8 cellular contexts compared by ENCODE assay signal in the genomic region with DNA sequence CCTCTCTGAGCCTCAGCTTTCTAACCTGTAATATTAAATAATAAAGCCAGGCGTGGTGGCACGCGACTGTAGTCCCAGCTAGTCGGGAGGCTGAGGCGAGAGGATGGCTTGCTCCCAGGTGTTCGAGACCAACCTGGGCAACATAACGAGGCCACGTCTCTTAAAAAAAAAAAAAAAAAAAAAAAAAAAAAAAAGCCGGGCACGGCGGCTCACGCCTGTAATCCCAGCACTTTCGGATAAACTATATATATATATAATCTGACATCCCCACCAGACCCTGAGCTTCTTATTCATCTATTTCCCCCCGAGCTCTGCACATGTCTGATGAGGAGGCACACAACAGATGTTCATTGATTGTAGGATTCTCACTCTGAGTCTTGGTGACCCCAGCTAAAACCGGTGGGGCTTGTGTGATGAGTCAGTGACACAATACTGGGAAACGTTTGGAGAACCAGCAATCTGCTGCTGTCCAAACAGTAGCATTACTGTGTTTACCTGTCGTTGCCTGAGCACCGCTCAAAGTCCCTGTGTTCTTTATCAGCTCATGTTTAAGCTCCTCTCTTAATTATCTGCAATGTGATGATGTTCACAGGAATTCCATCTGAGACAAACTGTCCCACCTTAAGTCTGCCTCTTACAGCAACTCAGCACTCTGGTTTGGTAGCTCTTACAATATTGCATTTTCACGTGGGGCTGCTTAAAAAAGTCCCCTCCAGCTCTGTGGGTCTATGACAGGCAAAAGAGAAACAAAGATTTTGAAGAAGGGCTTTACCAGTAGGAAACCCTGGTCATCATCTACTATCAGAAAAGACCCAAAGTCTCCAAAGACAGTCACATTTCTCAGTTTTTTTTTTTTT. TPM values are rescaled to one million over a fixed set of nuclear protein-coding genes. Genes with fewer than 3 reads are reported as not detected.
DNase-seq lines count a peak whose midpoint lies in the region; ATAC-seq and TF ChIP-seq lines count a peak whose summit lies in the region.

No MANE protein-coding gene starts in this region.

- no peaks in the 10 kb centered on the region for H3K36me3 Mint-ChIP-seq in activated CD4-positive, alpha-beta memory T cell treated with anti-CD3 and anti-CD28 coated beads, Interleukin-2, amount 10 ng/mL, durations not matched to agents 7 days and 5 days (ENCODE audit: low read depth)

- peak; percentile 47 for DNase-seq in DMS153 treated with DMSO at 0.1 percent for 48 hours (lab: John Stamatoyannopoulos, UW; ENCODE audit: unreplicated experiment)
- DNase-seq in activated CD4-positive, alpha-beta memory T cell treated with anti-CD3 and anti-CD28 coated beads, Interleukin-2, amount 10 ng/mL, durations not matched to agents 7 days and 5 days: no peak
- DNase-seq in heart left ventricle: no peak
- DNase-seq in renal cortical epithelial cell (ENCODE audit: low read depth): peak; percentile 83
- no peak for DNase-seq in GM19240 (ENCODE audit: insufficient read length, low spot score)
- DNase-seq in NOMO-1 treated with DMSO at 0.1 percent for 48 hours (lab: John Stamatoyannopoulos, UW; ENCODE audit: unreplicated experiment): no peak

- no peaks in the 10 kb centered on the region for H3K9me3 Mint-ChIP-seq in activated CD4-positive, alpha-beta memory T cell treated with anti-CD3 and anti-CD28 coated beads, Interleukin-2, amount 10 ng/mL, durations not matched to agents 7 days and 5 days

- peak overlapping the region; percentile 99 for H3K4me3 Mint-ChIP-seq in activated CD4-positive, alpha-beta memory T cell treated with anti-CD3 and anti-CD28 coated beads, Interleukin-2, amount 10 ng/mL, durations not matched to agents 7 days and 5 days

- no peaks in the 10 kb centered on the region for H3K9me3 ChIP-seq in KOPT-K1 (ENCODE audit: insufficient read depth, low read length, poor library complexity, severe bottlenecking)
- no peaks in the 10 kb centered on the region for H3K9me3 ChIP-seq in heart left ventricle

- H3K27ac ChIP-seq in KOPT-K1 (ENCODE audit: low read depth, low read length, poor library complexity, severe bottlenecking) (peak overlapping the region; percentile 97), heart left ventricle (peak overlapping the region in 10 of 12 donors; percentile 93 to 100 (median 99))

- TF ChIP-seq POLR2A in heart left ventricle (IDR thresholded peaks at IDR 0.05): no peak

- H3K4me1 Mint-ChIP-seq in activated CD4-positive, alpha-beta memory T cell treated with anti-CD3 and anti-CD28 coated beads, Interleukin-2, amount 10 ng/mL, durations not matched to agents 7 days and 5 days: peaks cover 38% of the 10 kb centered on the region

- no peak for TF ChIP-seq CTCF in heart left ventricle (IDR thresholded peaks at IDR 0.05)

- H3K4me3 ChIP-seq in heart left ventricle: peak overlapping the region; percentile 72 to 99 (median 96)

- H3K4me1 ChIP-seq in heart left ventricle: peaks cover 9 to 48% (median 36%) of the 10 kb centered on the region in 12 donors

- POLR2A ChIA-PET in activated CD4-positive, alpha-beta memory T cell treated with anti-CD3 and anti-CD28 coated beads, Interleukin-2, amount 10 ng/mL, durations not matched to agents 7 days and 5 days (lab: Charles Lee): interaction anchor here (0.8 to 3.3 kb wide), 7 partner anchors 12 to 322 kb away, joined by 3 to 26 read pairs (median 5); partner anchors contain the start of gene RNF114

- H3K36me3 ChIP-seq in KOPT-K1 (ENCODE audit: insufficient read depth, low read length) (no peaks in the 10 kb centered on the region), heart left ventricle (no peaks in the 10 kb centered on the region)

- H3K27me3 Mint-ChIP-seq in activated CD4-positive, alpha-beta memory T cell treated with anti-CD3 and anti-CD28 coated beads, Interleukin-2, amount 10 ng/mL, durations not matched to agents 7 days and 5 days: no peaks in the 10 kb centered on the region

- peak overlapping the region; percentile 100 for H3K27ac Mint-ChIP-seq in activated CD4-positive, alpha-beta memory T cell treated with anti-CD3 and anti-CD28 coated beads, Interleukin-2, amount 10 ng/mL, durations not matched to agents 7 days and 5 days

- H3K27me3 ChIP-seq in heart left ventricle: no peaks in the 10 kb centered on the region

- intact Hi-C loops in heart left ventricle (cut with DNase I): loop anchor here in 2 of 10 donors (10.0 kb wide), 2 partner anchors 202 to 302 kb away; partner anchors contain the start of gene B4GALT5 (in 1 of the 2)

- CTCF ChIA-PET in activated CD4-positive, alpha-beta memory T cell treated with anti-CD3 and anti-CD28 coated beads, Interleukin-2, amount 10 ng/mL, durations not matched to agents 7 days and 5 days (lab: Charles Lee): interaction anchor here (0.6 to 1.7 kb wide), 15 partner anchors 10 to 382 kb away, joined by 3 to 9 read pairs (median 4); partner anchors contain the start of gene RNF114

- 37 to 58% (median 45%) methylated on average over 19 of the region's 19 CpGs for WGBS in heart left ventricle, 4 donors

- ATAC-seq in heart left ventricle (peak in 3 of 4 donors; percentile 4 to 26 (median 9)), GM21717 (IDR thresholded peaks at IDR 0.05; ENCODE audit: unreplicated experiment) (no peak)

RNA-seq across cellular contexts. Expression of gene SPATA2, which starts 1.0 kb away (rescaled TPM):
- 1 to 10 TPM; 8.4 to 9.0 TPM for total RNA-seq in activated CD4-positive, alpha-beta memory T cell treated with anti-CD3 and anti-CD28 coated beads, Interleukin-2, amount 10 ng/mL, durations not matched to agents 7 days and 5 days
- 1 to 10 TPM; 5.9 to 9.3 (median 7.8) TPM for total RNA-seq in heart left ventricle
- polyA plus RNA-seq in heart left ventricle: 1 to 10 TPM; 4.3 to 8.0 TPM
- 0.87 and 5.7 TPM in 2 replicates for total RNA-seq in renal cortical epithelial cell

RNA-seq across cellular contexts. Expression of gene RNF114, which starts 19.8 kb away (rescaled TPM):
- total RNA-seq in activated CD4-positive, alpha-beta memory T cell treated with anti-CD3 and anti-CD28 coated beads, Interleukin-2, amount 10 ng/mL, durations not matched to agents 7 days and 5 days: 10 to 100 TPM; 66.4 to 76.4 TPM
- total RNA-seq in heart left ventricle: 100 to 1,000 TPM in 2 of 9 donors, 10 to 100 TPM in 7; 42.1 to 128 (median 52.4) TPM
- polyA plus RNA-seq in heart left ventricle: 10 to 100 TPM; 36.5 to 48.5 TPM
- 180 and 196 TPM in 2 replicates for total RNA-seq in renal cortical epithelial cell

Comparison
In these comparisons a context has a peak if more than half of its experiments do, and no peak if none do; other contexts are left out.
1. DNase-seq: peak in DMS153 treated with DMSO at 0.1 percent for 48 hours (single experiment) and renal cortical epithelial cell (single experiment); none in activated CD4-positive, alpha-beta memory T cell treated with anti-CD3 and anti-CD28 coated beads, Interleukin-2, amount 10 ng/mL, durations not matched to agents 7 days and 5 days (single experiment), heart left ventricle (0 of 5), GM19240 (single experiment) and NOMO-1 treated with DMSO at 0.1 percent for 48 hours (single experiment).